1 cellular context compared by ENCODE assay signal in genomic region chr9:69090140-69090750, GRCh38.
TF ChIP-seq lines count a peak whose summit lies in the region.

No MANE protein-coding gene starts in this region.

TF ChIP-seq in endothelial cell of umbilical vein, 7 proteins besides CTCF, POLR2A, EP300 and RAD21:
- TF ChIP-seq EZH2 (IDR thresholded peaks at IDR 0.05; ENCODE audit: borderline replicate concordance, low read depth, low read length, severe bottlenecking) (no peak), GATA2 (IDR thresholded peaks at IDR 0.05; ENCODE audit: insufficient read depth, insufficient read length, low read depth, low read length) (peak; percentile 52)
TF ChIP-seq in endothelial cell of umbilical vein: peak in this region for 1.
